In the genomic region with DNA sequence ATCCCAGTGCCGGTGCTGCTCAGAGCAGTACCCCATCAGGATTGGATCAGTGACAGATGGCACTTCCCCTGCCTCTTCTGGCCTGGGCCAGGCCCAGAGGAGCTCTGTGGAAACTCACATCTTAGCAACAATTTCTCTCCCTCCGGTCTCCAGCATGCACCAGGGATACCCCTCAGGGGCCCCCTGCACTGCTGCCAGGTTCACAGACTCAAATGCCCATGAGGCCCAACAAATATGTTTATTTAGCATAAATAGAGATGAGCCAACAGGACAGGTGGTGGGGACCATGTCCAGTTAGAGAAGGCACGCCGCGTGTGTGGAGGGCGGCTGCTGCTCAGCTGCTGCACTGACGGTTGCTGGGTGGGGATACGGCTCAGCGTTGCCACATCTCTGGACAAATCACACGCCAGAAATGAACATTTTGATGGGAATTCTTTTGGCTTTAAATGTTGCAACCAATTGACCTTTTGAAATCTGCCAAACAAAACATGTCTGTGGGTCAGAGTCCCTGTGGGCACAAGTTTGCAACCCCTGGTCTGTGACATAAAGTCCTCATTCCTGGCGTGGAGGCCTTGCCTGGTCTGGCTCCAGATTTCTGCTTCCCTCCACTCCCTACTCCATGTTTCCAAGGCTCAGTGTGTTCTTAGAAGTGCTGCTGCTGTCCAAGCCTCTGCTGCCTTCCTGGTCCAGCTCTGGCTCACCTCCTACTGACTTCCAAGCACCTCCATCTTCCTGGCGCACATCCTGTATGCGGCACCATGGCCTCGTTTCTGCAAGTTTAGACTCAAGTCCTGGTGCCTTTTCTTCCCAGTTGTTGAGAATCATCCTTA, we compare ENCODE assay signal across 2 cellular contexts.
TF ChIP-seq lines count a peak whose summit lies in the region.

No MANE protein-coding gene starts in this region.

TF ChIP-seq in HepG2, 621 proteins besides CTCF, POLR2A, EP300 and RAD21 (continues in another document):
- TF ChIP-seq TMF1 (CRISPR knock-in tag; IDR thresholded peaks at IDR 0.05; ENCODE audit: low read depth) (no peak), TP53 (CRISPR knock-in tag; conservative IDR thresholded peaks at IDR 0.05) (no peak), ZNF878 (CRISPR knock-in tag; IDR thresholded peaks at IDR 0.05) (no peak), ZNF367 (CRISPR knock-in tag; IDR thresholded peaks at IDR 0.05; ENCODE audit: borderline replicate concordance) (no peak), ZIK1 (CRISPR knock-in tag; IDR thresholded peaks at IDR 0.05; ENCODE audit: borderline replicate concordance, low read depth) (no peak), CHD4 (IDR thresholded peaks at IDR 0.05; ENCODE audit: borderline replicate concordance, low read length) (no peak), RXRA (CRISPR knock-in tag; IDR thresholded peaks at IDR 0.05) (no peak)
- TF ChIP-seq, protein P1, sequence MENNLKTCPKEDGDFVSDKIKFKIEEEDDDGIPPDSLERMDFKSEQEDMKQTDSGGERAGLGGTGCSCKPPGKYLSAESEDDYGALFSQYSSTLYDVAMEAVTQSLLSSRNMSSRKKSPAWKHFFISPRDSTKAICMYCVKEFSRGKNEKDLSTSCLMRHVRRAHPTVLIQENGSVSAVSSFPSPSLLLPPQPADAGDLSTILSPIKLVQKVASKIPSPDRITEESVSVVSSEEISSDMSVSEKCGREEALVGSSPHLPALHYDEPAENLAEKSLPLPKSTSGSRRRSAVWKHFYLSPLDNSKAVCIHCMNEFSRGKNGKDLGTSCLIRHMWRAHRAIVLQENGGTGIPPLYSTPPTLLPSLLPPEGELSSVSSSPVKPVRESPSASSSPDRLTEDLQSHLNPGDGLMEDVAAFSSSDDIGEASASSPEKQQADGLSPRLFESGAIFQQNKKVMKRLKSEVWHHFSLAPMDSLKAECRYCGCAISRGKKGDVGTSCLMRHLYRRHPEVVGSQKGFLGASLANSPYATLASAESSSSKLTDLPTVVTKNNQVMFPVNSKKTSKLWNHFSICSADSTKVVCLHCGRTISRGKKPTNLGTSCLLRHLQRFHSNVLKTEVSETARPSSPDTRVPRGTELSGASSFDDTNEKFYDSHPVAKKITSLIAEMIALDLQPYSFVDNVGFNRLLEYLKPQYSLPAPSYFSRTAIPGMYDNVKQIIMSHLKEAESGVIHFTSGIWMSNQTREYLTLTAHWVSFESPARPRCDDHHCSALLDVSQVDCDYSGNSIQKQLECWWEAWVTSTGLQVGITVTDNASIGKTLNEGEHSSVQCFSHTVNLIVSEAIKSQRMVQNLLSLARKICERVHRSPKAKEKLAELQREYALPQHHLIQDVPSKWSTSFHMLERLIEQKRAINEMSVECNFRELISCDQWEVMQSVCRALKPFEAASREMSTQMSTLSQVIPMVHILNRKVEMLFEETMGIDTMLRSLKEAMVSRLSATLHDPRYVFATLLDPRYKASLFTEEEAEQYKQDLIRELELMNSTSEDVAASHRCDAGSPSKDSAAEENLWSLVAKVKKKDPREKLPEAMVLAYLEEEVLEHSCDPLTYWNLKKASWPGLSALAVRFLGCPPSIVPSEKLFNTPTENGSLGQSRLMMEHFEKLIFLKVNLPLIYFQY (CRISPR knock-in tag; IDR thresholded peaks at IDR 0.05; ENCODE audit: borderline replicate concordance), result no peak
- TF ChIP-seq, protein P2, sequence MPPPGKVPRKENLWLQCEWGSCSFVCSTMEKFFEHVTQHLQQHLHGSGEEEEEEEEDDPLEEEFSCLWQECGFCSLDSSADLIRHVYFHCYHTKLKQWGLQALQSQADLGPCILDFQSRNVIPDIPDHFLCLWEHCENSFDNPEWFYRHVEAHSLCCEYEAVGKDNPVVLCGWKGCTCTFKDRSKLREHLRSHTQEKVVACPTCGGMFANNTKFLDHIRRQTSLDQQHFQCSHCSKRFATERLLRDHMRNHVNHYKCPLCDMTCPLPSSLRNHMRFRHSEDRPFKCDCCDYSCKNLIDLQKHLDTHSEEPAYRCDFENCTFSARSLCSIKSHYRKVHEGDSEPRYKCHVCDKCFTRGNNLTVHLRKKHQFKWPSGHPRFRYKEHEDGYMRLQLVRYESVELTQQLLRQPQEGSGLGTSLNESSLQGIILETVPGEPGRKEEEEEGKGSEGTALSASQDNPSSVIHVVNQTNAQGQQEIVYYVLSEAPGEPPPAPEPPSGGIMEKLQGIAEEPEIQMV (CRISPR knock-in tag; IDR thresholded peaks at IDR 0.05; ENCODE audit: low read depth), result no peak
- TF ChIP-seq, protein P3, sequence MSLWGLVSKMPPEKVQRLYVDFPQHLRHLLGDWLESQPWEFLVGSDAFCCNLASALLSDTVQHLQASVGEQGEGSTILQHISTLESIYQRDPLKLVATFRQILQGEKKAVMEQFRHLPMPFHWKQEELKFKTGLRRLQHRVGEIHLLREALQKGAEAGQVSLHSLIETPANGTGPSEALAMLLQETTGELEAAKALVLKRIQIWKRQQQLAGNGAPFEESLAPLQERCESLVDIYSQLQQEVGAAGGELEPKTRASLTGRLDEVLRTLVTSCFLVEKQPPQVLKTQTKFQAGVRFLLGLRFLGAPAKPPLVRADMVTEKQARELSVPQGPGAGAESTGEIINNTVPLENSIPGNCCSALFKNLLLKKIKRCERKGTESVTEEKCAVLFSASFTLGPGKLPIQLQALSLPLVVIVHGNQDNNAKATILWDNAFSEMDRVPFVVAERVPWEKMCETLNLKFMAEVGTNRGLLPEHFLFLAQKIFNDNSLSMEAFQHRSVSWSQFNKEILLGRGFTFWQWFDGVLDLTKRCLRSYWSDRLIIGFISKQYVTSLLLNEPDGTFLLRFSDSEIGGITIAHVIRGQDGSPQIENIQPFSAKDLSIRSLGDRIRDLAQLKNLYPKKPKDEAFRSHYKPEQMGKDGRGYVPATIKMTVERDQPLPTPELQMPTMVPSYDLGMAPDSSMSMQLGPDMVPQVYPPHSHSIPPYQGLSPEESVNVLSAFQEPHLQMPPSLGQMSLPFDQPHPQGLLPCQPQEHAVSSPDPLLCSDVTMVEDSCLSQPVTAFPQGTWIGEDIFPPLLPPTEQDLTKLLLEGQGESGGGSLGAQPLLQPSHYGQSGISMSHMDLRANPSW (CRISPR knock-in tag; IDR thresholded peaks at IDR 0.05; ENCODE audit: borderline replicate concordance), result no peak

TF ChIP-seq in GM23338, 12 proteins besides CTCF, POLR2A, EP300 and RAD21:
- TF ChIP-seq ZNF331 (CRISPR knock-in tag; IDR thresholded peaks at IDR 0.05; ENCODE audit: low read depth), result no peak
- no peak for TF ChIP-seq REST (IDR thresholded peaks at IDR 0.05; ENCODE audit: unreplicated experiment)
- TF ChIP-seq ETS1 (IDR thresholded peaks at IDR 0.05), result no peak
- no peak for TF ChIP-seq EZH2phosphoT487 (IDR thresholded peaks at IDR 0.05; ENCODE audit: unreplicated experiment)
- TF ChIP-seq ZNF114 (CRISPR knock-in tag; IDR thresholded peaks at IDR 0.05), result no peak
